9 cellular contexts compared by ENCODE assay signal in the genomic region with DNA sequence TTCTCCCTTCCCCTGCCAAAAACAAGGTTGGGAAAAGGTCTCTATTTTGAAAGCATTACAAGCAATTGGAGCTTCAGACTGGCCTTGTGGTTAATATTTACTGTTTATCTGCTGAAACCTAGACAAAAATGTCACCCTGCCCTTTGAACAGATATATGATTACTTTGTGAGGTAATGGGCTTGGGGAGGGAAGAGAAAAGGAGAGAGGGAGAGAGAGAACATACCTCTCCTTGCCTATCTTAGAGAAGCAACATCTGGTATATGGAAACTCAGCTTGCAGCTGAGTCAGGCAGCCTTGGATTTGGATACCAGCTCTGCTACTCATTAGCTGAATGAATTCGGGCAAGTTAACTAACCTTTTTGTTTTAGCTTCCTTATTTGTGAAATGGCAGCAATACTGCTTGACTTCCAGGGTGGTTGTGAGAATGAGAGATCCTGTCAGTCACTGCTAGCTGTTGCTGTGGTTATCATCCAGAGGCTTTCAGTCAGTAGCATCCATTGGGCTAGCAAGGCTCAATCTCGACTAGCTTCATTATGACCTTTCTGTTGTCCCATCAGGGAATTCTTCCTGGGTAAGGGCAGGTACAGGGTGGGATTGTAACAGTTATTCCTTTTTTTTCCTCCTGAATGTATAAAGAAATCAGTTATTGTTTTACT. TPM values are rescaled to one million over a fixed set of nuclear protein-coding genes. Genes with fewer than 3 reads are reported as not detected.
DNase-seq lines count a peak whose midpoint lies in the region; ATAC-seq, FAIRE-seq and TF ChIP-seq lines count a peak whose summit lies in the region.
"Had no signal": no experiment of that assay in that cellular context is flagged by ENCODE, and none has a peak within 500 bp of the region (broad histone marks: within the 10 kb centered on the region; RNA-seq: fewer than 3 reads in every experiment).

No MANE protein-coding gene starts in this region.

- H3K9me3 ChIP-seq in pancreas = no peaks in the 10 kb centered on the region

- intact Hi-C loops in pancreas (cut with DNase I) = no loop called here

- H3K4me3 ChIP-seq in pancreas = no peak overlapping the region

- H3K4me1 ChIP-seq in pancreas = peaks cover 18 to 27% (median 23%) of the 10 kb centered on the region in 3 donors

- 18 to 32% methylated on average over 2 of the region's 2 CpGs for whole genome bisulfite sequencing in pancreas, 2 donors

- DNase-seq in EH (ENCODE audit: low read depth) (peak; percentile 45), RPMI7951 (ENCODE audit: low read depth) (peak; percentile 2), fibroblast of peridontal ligament (ENCODE audit: extremely low read depth) (peak; percentile 66), pancreas (peak in 1 of 6 donors; percentile 10)
- DNase-seq in activated CD4-positive, alpha-beta T cell treated with anti-CD3 and anti-CD28 coated beads for 4 hours = no peak
- DNase-seq: activated CD4-positive, alpha-beta memory T cell treated with anti-CD3 and anti-CD28 coated beads, Interleukin-2, amount 10 ng/mL, durations not matched to agents 7 days and 5 days; NCI-H146 had no signal

- no peak for FAIRE-seq in pancreas (lab: Jason Lieb, UNC)

- peak; percentile 72 to 86 (median 86) for ATAC-seq in pancreas
- no peak for ATAC-seq in GM21515 (IDR thresholded peaks at IDR 0.05; ENCODE audit: unreplicated experiment)
- no peak for ATAC-seq in HG03025 (IDR thresholded peaks at IDR 0.05; ENCODE audit: low FRiP score, unreplicated experiment)

- no peaks in the 10 kb centered on the region for H3K27me3 ChIP-seq in pancreas

- H3K36me3 ChIP-seq in pancreas = no peaks in the 10 kb centered on the region

- TF ChIP-seq CTCF in pancreas (IDR thresholded peaks at IDR 0.05) = no peak

- H3K27ac ChIP-seq in pancreas = peak overlapping the region in 3 of 4 donors; percentile 2 to 67 (median 30)

RNA-seq across cellular contexts. Expression of a gene that starts 41.1 kb away (rescaled TPM):
- total RNA-seq in RPMI7951 (2014; rRNA removed; shearing (Covaris generic)) = 36.9 and 37.6 TPM in 2 replicates
- 10 to 100 TPM; 19.0 to 40.3 (median 26.4) TPM for total RNA-seq in pancreas
- polyA plus RNA-seq in pancreas = 1 to 10 TPM; 4.4 to 8.8 TPM

Comparison
In these comparisons a context has a peak if more than half of its experiments do, and no peak if none do; other contexts are left out.
1. DNase-seq: peak in EH (single experiment), RPMI7951 (single experiment) and fibroblast of peridontal ligament (single experiment); none in activated CD4-positive, alpha-beta T cell treated with anti-CD3 and anti-CD28 coated beads for 4 hours (0 of 2).
2. ATAC-seq: peak in pancreas (4 of 4); none in GM21515 (single experiment) and HG03025 (single experiment).